ENCODE assay signal across 25 cellular contexts in the genomic region with DNA sequence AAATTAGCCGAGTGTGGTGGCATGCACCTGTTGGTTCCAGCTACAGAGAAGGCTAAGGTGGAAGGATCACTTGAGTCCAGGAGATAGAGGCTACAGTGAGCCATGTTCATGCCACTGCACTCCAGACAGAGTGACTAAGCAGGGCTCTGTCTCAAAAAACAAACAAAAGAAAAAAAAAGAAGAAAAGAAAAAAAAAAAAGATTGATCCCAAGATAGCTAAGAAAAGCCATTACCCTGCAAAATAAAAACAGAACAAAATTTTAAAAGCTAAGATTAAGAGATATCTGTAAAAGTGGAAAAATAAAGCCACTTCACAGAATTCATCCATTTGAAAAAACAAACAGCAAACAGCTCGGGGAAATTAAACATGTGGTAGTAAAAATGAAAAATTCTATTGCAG. TPM values are rescaled to one million over a fixed set of nuclear protein-coding genes. Genes with fewer than 3 reads are reported as not detected.
DNase-seq lines count a peak whose midpoint lies in the region; ATAC-seq, FAIRE-seq and TF ChIP-seq lines count a peak whose summit lies in the region.
"Had no signal": no experiment of that assay in that cellular context is flagged by ENCODE, and none has a peak within 500 bp of the region (broad histone marks: within the 10 kb centered on the region; RNA-seq: fewer than 3 reads in every experiment).

No MANE protein-coding gene starts in this region.

- H3K4me3 Mint-ChIP-seq in T-helper 17 cell = no peak overlapping the region
- no peak overlapping the region for H3K4me3 Mint-ChIP-seq in mesothelial cell of epicardium
- H3K4me3 Mint-ChIP-seq in stimulated activated naive CD8-positive, alpha-beta T cell treated with anti-CD3 and anti-CD28 coated beads, Interleukin-15, amount 100 ng/mL, for 72 hours = no peak overlapping the region
- H3K4me3 Mint-ChIP-seq in activated T-helper 17 cell treated with anti-CD3 and anti-CD28 coated beads, Interleukin-2, amount 50 U/mL, for 72 hours = no peak overlapping the region
- H3K4me3 Mint-ChIP-seq: activated T-cell treated with anti-CD3 and anti-CD28 coated beads, Interleukin-2, amount 50 U/mL, for 4 hours had no signal

- no peaks in the 10 kb centered on the region for H3K27me3 ChIP-seq in BLaER1 treated with 17β-estradiol and CSF1 and Interleukin-3, amounts not matched to agents 10 nM and 100 nM
- H3K27me3 ChIP-seq: body of pancreas, sigmoid colon, uterus had no signal

- peak overlapping the region in 9 of 11 experiments; percentile 43 to 100 (median 98); a peak in 16 of 22 replicates for H3K27ac ChIP-seq in BLaER1 treated with 17β-estradiol and CSF1 and Interleukin-3, amounts not matched to agents 10 nM and 100 nM
- no peak overlapping the region for H3K27ac ChIP-seq in HEK293 (ENCODE audit: extremely low read depth, low read depth, low read length)
- H3K27ac ChIP-seq: body of pancreas, sigmoid colon, uterus, VCaP had no signal

- CTCF ChIA-PET in HEK293 (lab: Yijun Ruan, JAX) = interaction anchor here (0.6 to 1.4 kb wide), 5 partner anchors 16 to 440 kb away, joined by 3 to 4 read pairs (median 3); no protein-coding TSS in a partner anchor

- no peaks in the 10 kb centered on the region for H3K9me3 ChIP-seq in BLaER1 treated with 17β-estradiol and CSF1 and Interleukin-3, amounts not matched to agents 10 nM and 100 nM (replicated peaks in 1 of 11)
- no peaks in the 10 kb centered on the region for H3K9me3 ChIP-seq in HEK293 (ENCODE audit: control insufficient read depth, insufficient read depth, low read depth, low read length)
- H3K9me3 ChIP-seq in T-helper 17 cell (ENCODE audit: control insufficient read depth, low read length, poor library complexity, severe bottlenecking) = no peaks in the 10 kb centered on the region
- H3K9me3 ChIP-seq: body of pancreas, sigmoid colon, uterus had no signal

- H4K20me1 ChIP-seq in BLaER1 treated with 17β-estradiol and CSF1 and Interleukin-3, amounts not matched to agents 10 nM and 100 nM = no peaks in the 10 kb centered on the region

- no peak for TF ChIP-seq POLR2A in GM12891 (IDR thresholded peaks at IDR 0.05; ENCODE audit: low read depth, low read length)

- POLR2A ChIA-PET in HEK293 (lab: Yijun Ruan, JAX) = no interaction called here

- H3K4me1 Mint-ChIP-seq in T-helper 17 cell = peaks cover 24% of the 10 kb centered on the region
- H3K4me1 Mint-ChIP-seq in mesothelial cell of epicardium = peaks cover 16% of the 10 kb centered on the region
- H3K4me1 Mint-ChIP-seq in stimulated activated naive CD8-positive, alpha-beta T cell treated with anti-CD3 and anti-CD28 coated beads, Interleukin-15, amount 100 ng/mL, for 72 hours = peaks cover 51% of the 10 kb centered on the region
- peaks cover 24% of the 10 kb centered on the region for H3K4me1 Mint-ChIP-seq in activated T-helper 17 cell treated with anti-CD3 and anti-CD28 coated beads, Interleukin-2, amount 50 U/mL, for 72 hours

- no peaks in the 10 kb centered on the region for H3K27me3 Mint-ChIP-seq in T-helper 17 cell
- peaks cover 1% of the 10 kb centered on the region for H3K27me3 Mint-ChIP-seq in mesothelial cell of epicardium (ENCODE audit: low read depth)
- no peaks in the 10 kb centered on the region for H3K27me3 Mint-ChIP-seq in stimulated activated naive CD8-positive, alpha-beta T cell treated with anti-CD3 and anti-CD28 coated beads, Interleukin-15, amount 100 ng/mL, for 72 hours
- H3K27me3 Mint-ChIP-seq in activated T-helper 17 cell treated with anti-CD3 and anti-CD28 coated beads, Interleukin-2, amount 50 U/mL, for 72 hours = no peaks in the 10 kb centered on the region

- ATAC-seq in T-helper 17 cell (no peak), HG02678 (IDR thresholded peaks at IDR 0.05; ENCODE audit: unreplicated experiment) (no peak)
- no peak for ATAC-seq in stimulated activated naive CD8-positive, alpha-beta T cell treated with anti-CD3 and anti-CD28 coated beads, Interleukin-15, amount 100 ng/mL, for 72 hours
- ATAC-seq in activated T-helper 17 cell treated with anti-CD3 and anti-CD28 coated beads, Interleukin-2, amount 50 U/mL, for 72 hours (replicated peaks) = no peak
- ATAC-seq: activated naive CD4-positive, alpha-beta T cell treated with anti-CD3 and anti-CD28 coated beads, Interleukin-2, amount 50 U/mL, for 72 hours; activated T-cell treated with anti-CD3 and anti-CD28 coated beads, Interleukin-2, amount 50 U/mL, for 4 hours; body of pancreas; esophagus mucosa had no signal

- peak overlapping the region; percentile 59 to 95 (median 90) for H3K4me2 ChIP-seq in BLaER1 treated with 17β-estradiol and CSF1 and Interleukin-3, amounts not matched to agents 10 nM and 100 nM

- H3K36me3 Mint-ChIP-seq in T-helper 17 cell (ENCODE audit: low read depth) (no peaks in the 10 kb centered on the region), mesothelial cell of epicardium (no peaks in the 10 kb centered on the region)
- no peaks in the 10 kb centered on the region for H3K36me3 Mint-ChIP-seq in activated T-helper 17 cell treated with anti-CD3 and anti-CD28 coated beads, Interleukin-2, amount 50 U/mL, for 72 hours (ENCODE audit: low read depth)
- H3K36me3 Mint-ChIP-seq: activated naive CD4-positive, alpha-beta T cell treated with anti-CD3 and anti-CD28 coated beads, Interleukin-2, amount 50 U/mL, for 72 hours had no signal

- DNase-seq in T-helper 17 cell = no peak
- no peak for DNase-seq in mesothelial cell of epicardium (ENCODE audit: low spot score in 2 of 2, unreplicated experiment in 2 of 2)
- no peak for DNase-seq in stimulated activated naive CD8-positive, alpha-beta T cell treated with anti-CD3 and anti-CD28 coated beads, Interleukin-15, amount 100 ng/mL, for 72 hours
- DNase-seq in GM12891 (ENCODE audit: insufficient read length, low spot score) = no peak
- DNase-seq: activated CD4-positive, alpha-beta T cell treated with anti-CD3 and anti-CD28 coated beads, Interleukin-2, amount 50 U/mL, for 48 hours; activated T-cell treated with anti-CD3 and anti-CD28 coated beads, Interleukin-2, amount 50 U/mL, for 4 hours; body of pancreas; COR-L47; NCI-H1436 treated with DMSO at 0.1 percent for 48 hours; NCI-H2171; occipital lobe; sigmoid colon; uterus had no signal

- H3K36me3 ChIP-seq in BLaER1 treated with 17β-estradiol and CSF1 and Interleukin-3, amounts not matched to agents 10 nM and 100 nM = no peaks in the 10 kb centered on the region
- no peaks in the 10 kb centered on the region for H3K36me3 ChIP-seq in HEK293 (ENCODE audit: control insufficient read depth in 2 of 2, insufficient read depth in 1 of 2, low read length in 2 of 2)
- H3K36me3 ChIP-seq: uterus had no signal

- TF ChIP-seq CTCF in HEK293 (tag by site-specific recombination; IDR thresholded peaks at IDR 0.05) = no peak
- no peak for TF ChIP-seq CTCF in mesothelial cell of epicardium (IDR thresholded peaks at IDR 0.05; ENCODE audit: unreplicated experiment)

- H3K27ac Mint-ChIP-seq in T-helper 17 cell = peak overlapping the region; percentile 97
- H3K27ac Mint-ChIP-seq in mesothelial cell of epicardium = peak overlapping the region; percentile 64
- H3K27ac Mint-ChIP-seq in stimulated activated naive CD8-positive, alpha-beta T cell treated with anti-CD3 and anti-CD28 coated beads, Interleukin-15, amount 100 ng/mL, for 72 hours = no peak overlapping the region
- H3K27ac Mint-ChIP-seq in activated T-helper 17 cell treated with anti-CD3 and anti-CD28 coated beads, Interleukin-2, amount 50 U/mL, for 72 hours = no peak overlapping the region

- FAIRE-seq in GM12891 (lab: Jason Lieb, UNC) = no peak

- H3K4me1 ChIP-seq in BLaER1 treated with 17β-estradiol and CSF1 and Interleukin-3, amounts not matched to agents 10 nM and 100 nM = peaks cover 44 to 91% (median 81%) of the 10 kb centered on the region in 10 experiments
- no peaks in the 10 kb centered on the region for H3K4me1 ChIP-seq in HEK293 (ENCODE audit: control insufficient read depth, insufficient read depth, low read length)
- H3K4me1 ChIP-seq: body of pancreas, sigmoid colon, uterus had no signal

- no peak overlapping the region for H3K4me3 ChIP-seq in BLaER1 treated with 17β-estradiol and CSF1 and Interleukin-3, amounts not matched to agents 10 nM and 100 nM
- no peak overlapping the region for H3K4me3 ChIP-seq in HEK293 (ENCODE audit: low read depth, low read length)
- H3K4me3 ChIP-seq: body of pancreas, sigmoid colon, uterus had no signal

- H3K9me3 Mint-ChIP-seq in mesothelial cell of epicardium = no peaks in the 10 kb centered on the region
- no peaks in the 10 kb centered on the region for H3K9me3 Mint-ChIP-seq in stimulated activated naive CD8-positive, alpha-beta T cell treated with anti-CD3 and anti-CD28 coated beads, Interleukin-15, amount 100 ng/mL, for 72 hours
- no peaks in the 10 kb centered on the region for H3K9me3 Mint-ChIP-seq in activated T-helper 17 cell treated with anti-CD3 and anti-CD28 coated beads, Interleukin-2, amount 50 U/mL, for 72 hours
- H3K9me3 Mint-ChIP-seq: activated naive CD4-positive, alpha-beta T cell treated with anti-CD3 and anti-CD28 coated beads, Interleukin-2, amount 50 U/mL, for 72 hours; activated T-cell treated with anti-CD3 and anti-CD28 coated beads, Interleukin-2, amount 50 U/mL, for 4 hours had no signal

- peak overlapping the region in 8 of 11 experiments; percentile 46 to 91 (median 68); a peak in 15 of 22 replicates for H3K9ac ChIP-seq in BLaER1 treated with 17β-estradiol and CSF1 and Interleukin-3, amounts not matched to agents 10 nM and 100 nM

TF ChIP-seq in HEK293, 187 proteins besides CTCF, POLR2A, EP300 and RAD21 (continues in another document):
- TF ChIP-seq ZNF555 (tag by site-specific recombination; conservative IDR thresholded peaks at IDR 0.05) (no peak), YY1 (tag by site-specific recombination; IDR thresholded peaks at IDR 0.05) (no peak), ZBTB8A (tag by site-specific recombination; IDR thresholded peaks at IDR 0.05) (no peak), ZNF221 (tag by site-specific recombination; IDR thresholded peaks at IDR 0.05; ENCODE audit: borderline replicate concordance) (no peak), SCRT2 (tag by site-specific recombination; IDR thresholded peaks at IDR 0.05) (0 out of 2 replicates have a peak, but pooled peaks have one; percentile 13)

TF ChIP-seq in GM12891, 5 proteins besides CTCF, POLR2A, EP300 and RAD21:
- no peak for TF ChIP-seq POLR2AphosphoS5 (IDR thresholded peaks at IDR 0.05; ENCODE audit: low read depth, low read length)
- no peak for TF ChIP-seq SPI1 (IDR thresholded peaks at IDR 0.05; ENCODE audit: low read depth, low read length)
- no peak for TF ChIP-seq PAX5 (IDR thresholded peaks at IDR 0.05; ENCODE audit: insufficient read depth, low read length, severe bottlenecking)
- no peak for TF ChIP-seq POU2F2 (IDR thresholded peaks at IDR 0.05; ENCODE audit: low read depth, low read length)
- TF ChIP-seq TAF1 (IDR thresholded peaks at IDR 0.05; ENCODE audit: low read depth, low read length) = no peak

RNA-seq across cellular contexts. Expression of a gene that starts 23.8 kb away (rescaled TPM):
- total RNA-seq in T-helper 17 cell (under 1 TPM; 0.42 to 0.52 TPM), mesothelial cell of epicardium (0.87 to 1.7 TPM (median 0.97 TPM) in 3 replicates)
- not detected for total RNA-seq in activated T-helper 17 cell treated with anti-CD3 and anti-CD28 coated beads, Interleukin-2, amount 50 U/mL, for 72 hours
- 0.01 TPM for polyA plus RNA-seq in GM12891 (2012; ENCODE audit: low read depth, missing spikeins)
- total RNA-seq: activated naive CD4-positive, alpha-beta T cell treated with anti-CD3 and anti-CD28 coated beads, Interleukin-2, amount 50 U/mL, for 72 hours had no signal

RNA-seq across cellular contexts. Expression of a gene that starts 44.6 kb away (rescaled TPM):
- total RNA-seq in T-helper 17 cell = not detected
- not detected in 3 replicates for total RNA-seq in mesothelial cell of epicardium
- not detected for total RNA-seq in activated T-helper 17 cell treated with anti-CD3 and anti-CD28 coated beads, Interleukin-2, amount 50 U/mL, for 72 hours
- not detected for polyA plus RNA-seq in GM12891 (2012; ENCODE audit: low read depth, missing spikeins)
- total RNA-seq: activated naive CD4-positive, alpha-beta T cell treated with anti-CD3 and anti-CD28 coated beads, Interleukin-2, amount 50 U/mL, for 72 hours; activated T-cell treated with anti-CD3 and anti-CD28 coated beads, Interleukin-2, amount 50 U/mL, for 4 hours; body of pancreas; dermis microvascular lymphatic vessel endothelial cell; esophagus mucosa; glomerular endothelial cell; left ventricle myocardium superior; LHCN-M2; occipital lobe; sigmoid colon; subcutaneous adipose tissue; uterus had no signal
- polyA plus RNA-seq: sigmoid colon had no signal

Comparison
In these comparisons a context has a peak if more than half of its experiments do, and no peak if none do; other contexts are left out.
1. H3K27ac Mint-ChIP-seq: peak in T-helper 17 cell (single experiment) and mesothelial cell of epicardium (single experiment); none in stimulated activated naive CD8-positive, alpha-beta T cell treated with anti-CD3 and anti-CD28 coated beads, Interleukin-15, amount 100 ng/mL, for 72 hours (0 of 2) and activated T-helper 17 cell treated with anti-CD3 and anti-CD28 coated beads, Interleukin-2, amount 50 U/mL, for 72 hours (single experiment).